10 cellular contexts compared by ENCODE assay signal in genomic region chr11:76700177-76701100, GRCh38. TPM values are rescaled to one million over a fixed set of nuclear protein-coding genes. Genes with fewer than 3 reads are reported as not detected.
A peak's percentile ranks its signal among the peaks of the same experiment; 100 is the strongest.
DNase-seq lines count a peak whose midpoint lies in the region; ATAC-seq and TF ChIP-seq lines count a peak whose summit lies in the region.
"Had no signal": no experiment of that assay in that cellular context is flagged by ENCODE, and none has a peak within 500 bp of the region (broad histone marks: within the 10 kb centered on the region; RNA-seq: fewer than 3 reads in every experiment).

No MANE protein-coding gene starts in this region.

- DNase-seq in activated naive CD4-positive, alpha-beta T cell treated with anti-CD3 and anti-CD28 coated beads, Interleukin-2, amount 50 U/mL, for 72 hours (ENCODE audit: low spot score in 2 of 2), result no peak
- DNase-seq in activated naive CD4-positive, alpha-beta T cell treated with anti-CD3 and anti-CD28 coated beads for 36 hours, result no peak
- DNase-seq in activated naive CD8-positive, alpha-beta T cell treated with anti-CD3 and anti-CD28 coated beads for 36 hours, result no peak
- DNase-seq in kidney epithelial cell (ENCODE audit: low read depth) (peak; percentile 85), type B pancreatic cell (ENCODE audit: extremely low spot score, unreplicated experiment) (no peak), esophagus squamous epithelium (lab: John Stamatoyannopoulos, UW) (no peak)
- DNase-seq: CD4-positive, alpha-beta memory T cell; NCI-H2029 treated with DMSO at 0.1 percent for 48 hours had no signal

- no peak overlapping the region for H3K4me3 Mint-ChIP-seq in activated naive CD4-positive, alpha-beta T cell treated with anti-CD3 and anti-CD28 coated beads for 36 hours
- no peak overlapping the region for H3K4me3 Mint-ChIP-seq in activated naive CD8-positive, alpha-beta T cell treated with anti-CD3 and anti-CD28 coated beads for 36 hours
- peak overlapping the region; percentile 22 for H3K4me3 Mint-ChIP-seq in type B pancreatic cell
- H3K4me3 Mint-ChIP-seq: CD4-positive, alpha-beta memory T cell had no signal

- CTCF ChIA-PET in activated naive CD4-positive, alpha-beta T cell treated with anti-CD3 and anti-CD28 coated beads for 36 hours (lab: Charles Lee), result interaction anchor here (1.6 kb wide), 1 partner anchor 24 kb away, joined by 4 read pairs; no protein-coding TSS in a partner anchor

- no peak for TF ChIP-seq POLR2A in esophagus squamous epithelium (IDR thresholded peaks at IDR 0.05)

- peak; percentile 69 to 74 for ATAC-seq in activated naive CD4-positive, alpha-beta T cell treated with anti-CD3 and anti-CD28 coated beads, Interleukin-2, amount 50 U/mL, for 72 hours
- ATAC-seq in HG02870 (IDR thresholded peaks at IDR 0.05; ENCODE audit: unreplicated experiment) (no peak), GM19395 (IDR thresholded peaks at IDR 0.05; ENCODE audit: unreplicated experiment) (no peak)

- no peaks in the 10 kb centered on the region for H3K4me1 Mint-ChIP-seq in activated naive CD4-positive, alpha-beta T cell treated with anti-CD3 and anti-CD28 coated beads for 36 hours (ENCODE audit: low read depth)
- peaks cover 9% of the 10 kb centered on the region for H3K4me1 Mint-ChIP-seq in activated naive CD8-positive, alpha-beta T cell treated with anti-CD3 and anti-CD28 coated beads for 36 hours
- H3K4me1 Mint-ChIP-seq in type B pancreatic cell (ENCODE audit: unreplicated experiment), result peaks cover 30% of the 10 kb centered on the region

- H3K9me3 ChIP-seq in esophagus squamous epithelium, result no peaks in the 10 kb centered on the region

- H3K9me3 Mint-ChIP-seq in activated naive CD4-positive, alpha-beta T cell treated with anti-CD3 and anti-CD28 coated beads, Interleukin-2, amount 50 U/mL, for 72 hours, result peaks cover 4 to 6% of the 10 kb centered on the region in 2 donors
- peaks cover 2% of the 10 kb centered on the region for H3K9me3 Mint-ChIP-seq in activated naive CD4-positive, alpha-beta T cell treated with anti-CD3 and anti-CD28 coated beads for 36 hours
- H3K9me3 Mint-ChIP-seq in activated naive CD8-positive, alpha-beta T cell treated with anti-CD3 and anti-CD28 coated beads for 36 hours, result no peaks in the 10 kb centered on the region
- no peaks in the 10 kb centered on the region for H3K9me3 Mint-ChIP-seq in type B pancreatic cell

- H3K36me3 ChIP-seq in kidney epithelial cell (ENCODE audit: control insufficient read depth, insufficient read depth, low read length), result no peaks in the 10 kb centered on the region
- H3K36me3 ChIP-seq in esophagus squamous epithelium, result no peaks in the 10 kb centered on the region

- H3K27me3 ChIP-seq in kidney epithelial cell (ENCODE audit: control insufficient read depth, insufficient read depth, low read length) (no peaks in the 10 kb centered on the region), esophagus squamous epithelium (peaks cover 0 to 4% (median 0%) of the 10 kb centered on the region in 4 donors)

- H3K4me1 ChIP-seq in esophagus squamous epithelium, result peaks cover 0 to 12% (median 0%) of the 10 kb centered on the region in 3 donors

- no peaks in the 10 kb centered on the region for H3K36me3 Mint-ChIP-seq in activated naive CD4-positive, alpha-beta T cell treated with anti-CD3 and anti-CD28 coated beads, Interleukin-2, amount 50 U/mL, for 72 hours
- no peaks in the 10 kb centered on the region for H3K36me3 Mint-ChIP-seq in activated naive CD4-positive, alpha-beta T cell treated with anti-CD3 and anti-CD28 coated beads for 36 hours (ENCODE audit: low read depth)
- no peaks in the 10 kb centered on the region for H3K36me3 Mint-ChIP-seq in activated naive CD8-positive, alpha-beta T cell treated with anti-CD3 and anti-CD28 coated beads for 36 hours
- H3K36me3 Mint-ChIP-seq in type B pancreatic cell, result no peaks in the 10 kb centered on the region
- H3K36me3 Mint-ChIP-seq: CD4-positive, alpha-beta memory T cell had no signal

- WGBS in esophagus squamous epithelium, 2 donors, result 42 to 56% methylated on average over 14 to 15 of the region's 16 CpGs

- H3K27ac ChIP-seq in esophagus squamous epithelium, result peak overlapping the region in 2 of 4 donors; percentile 39 to 40

- H3K27me3 Mint-ChIP-seq in activated naive CD4-positive, alpha-beta T cell treated with anti-CD3 and anti-CD28 coated beads for 36 hours (ENCODE audit: low read depth), result peaks cover 3% of the 10 kb centered on the region
- H3K27me3 Mint-ChIP-seq in activated naive CD8-positive, alpha-beta T cell treated with anti-CD3 and anti-CD28 coated beads for 36 hours, result peaks cover 6% of the 10 kb centered on the region
- H3K27me3 Mint-ChIP-seq in type B pancreatic cell, result peaks cover 18% of the 10 kb centered on the region

- H3K4me3 ChIP-seq in kidney epithelial cell (ENCODE audit: low read depth, low read length), result no peak overlapping the region
- H3K4me3 ChIP-seq in esophagus squamous epithelium, result no peak overlapping the region

- H3K27ac Mint-ChIP-seq in activated naive CD4-positive, alpha-beta T cell treated with anti-CD3 and anti-CD28 coated beads, Interleukin-2, amount 50 U/mL, for 72 hours, result peak overlapping the region in 1 of 2 donors; percentile 11
- no peak overlapping the region for H3K27ac Mint-ChIP-seq in activated naive CD4-positive, alpha-beta T cell treated with anti-CD3 and anti-CD28 coated beads for 36 hours
- H3K27ac Mint-ChIP-seq in activated naive CD8-positive, alpha-beta T cell treated with anti-CD3 and anti-CD28 coated beads for 36 hours, result peak overlapping the region; percentile 18
- H3K27ac Mint-ChIP-seq in type B pancreatic cell, result no peak overlapping the region
- H3K27ac Mint-ChIP-seq: CD4-positive, alpha-beta memory T cell had no signal

- intact Hi-C loops in activated naive CD4-positive, alpha-beta T cell treated with anti-CD3 and anti-CD28 coated beads for 36 hours (cut with micrococcal nuclease), result no loop called here
- intact Hi-C loops in esophagus squamous epithelium (cut with DNase I), result no loop called here

- no peak for TF ChIP-seq CTCF in kidney epithelial cell (IDR thresholded peaks at IDR 0.05; ENCODE audit: insufficient read depth, low read length, poor library complexity, severe bottlenecking)
- no peak for TF ChIP-seq CTCF in type B pancreatic cell (conservative IDR thresholded peaks at IDR 0.05)
- TF ChIP-seq CTCF in esophagus squamous epithelium (IDR thresholded peaks at IDR 0.05), result no peak

RNA-seq across cellular contexts. Expression of gene LRRC32, which starts 29.9 kb away (rescaled TPM):
- total RNA-seq in activated naive CD4-positive, alpha-beta T cell treated with anti-CD3 and anti-CD28 coated beads, Interleukin-2, amount 50 U/mL, for 72 hours, result under 1 TPM; 0.30 to 0.43 TPM
- total RNA-seq in activated naive CD4-positive, alpha-beta T cell treated with anti-CD3 and anti-CD28 coated beads for 36 hours, result 1 to 10 TPM; 2.5 to 3.0 TPM
- 10 to 100 TPM; 11.5 to 12.1 TPM for total RNA-seq in activated naive CD8-positive, alpha-beta T cell treated with anti-CD3 and anti-CD28 coated beads for 36 hours
- 3.9 and 6.8 TPM in 2 replicates for total RNA-seq in kidney epithelial cell
- 4.3 and 5.4 TPM in 2 replicates for total RNA-seq in type B pancreatic cell (ENCODE audit: low replicate concordance)
- total RNA-seq in esophagus squamous epithelium, result 10 to 100 TPM in 2 of 4 donors, 1 to 10 TPM in 2; 3.0 to 23.4 (median 8.5) TPM

Comparison
In these comparisons a context has a peak if more than half of its experiments do, and no peak if none do; other contexts are left out.
1. ATAC-seq: peak in activated naive CD4-positive, alpha-beta T cell treated with anti-CD3 and anti-CD28 coated beads, Interleukin-2, amount 50 U/mL, for 72 hours (2 of 2); none in HG02870 (single experiment) and GM19395 (single experiment).